ENCODE assay signal across 22 cellular contexts in genomic region chr4:86414686-86415085, GRCh38. TPM values are rescaled to one million over a fixed set of nuclear protein-coding genes. Genes with fewer than 3 reads are reported as not detected.
"Had no signal": no experiment of that assay in that cellular context is flagged by ENCODE, and none has a peak within 500 bp of the region (broad histone marks: within the 10 kb centered on the region; RNA-seq: fewer than 3 reads in every experiment).

No MANE protein-coding gene starts in this region.

- FAIRE-seq: urothelium cell line had no signal

- H3K27ac ChIP-seq: hepatocyte, left ventricle myocardium inferior, ovary, right atrium auricular region, right lobe of liver, skin epidermis, suprapubic skin, thoracic aorta, tibial artery, upper lobe of right lung had no signal

- H3K36me3 ChIP-seq: left ventricle myocardium inferior, ovary, right atrium auricular region, right lobe of liver, suprapubic skin, thoracic aorta, tibial artery, upper lobe of right lung had no signal

- ATAC-seq: naive thymus-derived CD4-positive, alpha-beta T cell; natural killer cell treated with Interleukin-12 subunit alpha and Interleukin-12 subunit beta and Interleukin-15 and Interleukin-18, amount 100 ng/mL, for 72 hours; right lobe of liver; stimulated activated effector memory CD8-positive, alpha-beta T cell treated with anti-CD3 and anti-CD28 coated beads, Interleukin-12 subunit alpha, Interleukin-12 subunit beta, amount 100 ng/mL, for 72 hours; upper lobe of right lung had no signal

- H3K27me3 ChIP-seq: hepatocyte, ovary, right atrium auricular region, right lobe of liver, suprapubic skin, tibial artery, upper lobe of right lung had no signal

- H3K4me3 ChIP-seq: hepatocyte, left ventricle myocardium inferior, lung, ovary, right atrium auricular region, right lobe of liver, skin epidermis, suprapubic skin, thoracic aorta, tibial artery, upper lobe of right lung had no signal

- H3K9me3 ChIP-seq: ovary, right atrium auricular region, right lobe of liver, suprapubic skin, thoracic aorta, upper lobe of right lung had no signal

- H3K79me2 ChIP-seq: hepatocyte had no signal

- H3K4me2 ChIP-seq: hepatocyte had no signal

- H3K4me1 ChIP-seq: left ventricle myocardium inferior, right atrium auricular region, right lobe of liver, suprapubic skin, tibial artery, upper lobe of right lung had no signal

- H2AFZ ChIP-seq: hepatocyte had no signal

- DNase-seq: islet precursor cell; left ventricle myocardium inferior; mesendoderm; naive thymus-derived CD4-positive, alpha-beta T cell; ovary; right lobe of liver; stimulated activated CD4-positive, alpha-beta T cell treated with anti-CD3 and anti-CD28 coated beads, Interleukin-12 subunit alpha, Interleukin-12 subunit beta, amount 100 ng/mL, for 4 hours; stimulated activated CD4-positive, alpha-beta T cell treated with anti-CD3 and anti-CD28 coated beads, Interleukin-15, amount 100 ng/mL, for 24 hours; stimulated activated CD4-positive, alpha-beta T cell treated with anti-CD3 and anti-CD28 coated beads, Interleukin-4, amount 100 ng/mL, for 24 hours; stimulated activated naive CD4-positive, alpha-beta T cell; tibial artery; trophoblast cell; upper lobe of right lung had no signal

RNA-seq across cellular contexts. Expression of gene MAPK10, which starts 54.8 kb away (rescaled TPM):
- polyA plus RNA-seq: naive thymus-derived CD4-positive, alpha-beta T cell had no signal
